In the genomic region with DNA sequence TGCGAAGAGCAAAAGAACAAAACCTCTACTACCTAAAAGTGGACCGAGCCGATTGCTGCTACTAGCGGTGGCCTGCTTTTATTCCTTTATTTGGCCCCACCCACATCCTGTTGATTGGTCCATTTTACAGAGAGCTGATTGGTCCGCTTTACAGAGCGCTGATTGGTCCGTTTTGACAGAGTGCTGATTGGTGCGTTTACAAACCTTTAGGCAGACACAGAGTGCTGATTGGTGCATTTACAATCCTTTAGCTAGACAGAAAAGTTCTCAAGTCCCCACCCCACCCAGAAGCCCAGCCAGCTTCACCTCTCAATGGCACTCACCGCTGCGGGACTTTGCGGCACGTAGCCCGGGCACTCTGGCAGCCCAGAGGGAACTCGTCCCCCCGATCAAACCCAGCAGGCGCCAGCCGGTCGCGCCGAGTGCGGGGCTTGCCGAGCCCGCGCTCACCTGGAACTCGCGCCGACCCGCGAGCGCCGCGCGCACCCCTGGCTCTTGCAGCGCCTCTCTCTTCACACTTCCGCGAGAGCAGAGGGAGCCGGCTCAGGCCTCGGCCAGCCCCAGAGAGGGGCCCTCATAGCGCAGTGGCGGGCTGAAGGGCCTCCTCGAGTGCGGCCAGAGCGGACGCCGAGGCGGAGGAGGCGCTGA, we compare ENCODE assay signal across 1 cellular context.
TF ChIP-seq lines count a peak whose summit lies in the region.

No MANE protein-coding gene starts in this region.

TF ChIP-seq in K562, 482 proteins besides CTCF, POLR2A, EP300 and RAD21 (continued from another document):
- TF ChIP-seq, protein P1, sequence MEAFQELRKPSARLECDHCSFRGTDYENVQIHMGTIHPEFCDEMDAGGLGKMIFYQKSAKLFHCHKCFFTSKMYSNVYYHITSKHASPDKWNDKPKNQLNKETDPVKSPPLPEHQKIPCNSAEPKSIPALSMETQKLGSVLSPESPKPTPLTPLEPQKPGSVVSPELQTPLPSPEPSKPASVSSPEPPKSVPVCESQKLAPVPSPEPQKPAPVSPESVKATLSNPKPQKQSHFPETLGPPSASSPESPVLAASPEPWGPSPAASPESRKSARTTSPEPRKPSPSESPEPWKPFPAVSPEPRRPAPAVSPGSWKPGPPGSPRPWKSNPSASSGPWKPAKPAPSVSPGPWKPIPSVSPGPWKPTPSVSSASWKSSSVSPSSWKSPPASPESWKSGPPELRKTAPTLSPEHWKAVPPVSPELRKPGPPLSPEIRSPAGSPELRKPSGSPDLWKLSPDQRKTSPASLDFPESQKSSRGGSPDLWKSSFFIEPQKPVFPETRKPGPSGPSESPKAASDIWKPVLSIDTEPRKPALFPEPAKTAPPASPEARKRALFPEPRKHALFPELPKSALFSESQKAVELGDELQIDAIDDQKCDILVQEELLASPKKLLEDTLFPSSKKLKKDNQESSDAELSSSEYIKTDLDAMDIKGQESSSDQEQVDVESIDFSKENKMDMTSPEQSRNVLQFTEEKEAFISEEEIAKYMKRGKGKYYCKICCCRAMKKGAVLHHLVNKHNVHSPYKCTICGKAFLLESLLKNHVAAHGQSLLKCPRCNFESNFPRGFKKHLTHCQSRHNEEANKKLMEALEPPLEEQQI (IDR thresholded peaks at IDR 0.05): no peak
- no peak for TF ChIP-seq ZNF263 (CRISPR knock-in tag; IDR thresholded peaks at IDR 0.05; ENCODE audit: borderline replicate concordance)
- TF ChIP-seq SMARCB1 (IDR thresholded peaks at IDR 0.05; ENCODE audit: insufficient read length, low read depth): no peak
- TF ChIP-seq, protein P2, sequence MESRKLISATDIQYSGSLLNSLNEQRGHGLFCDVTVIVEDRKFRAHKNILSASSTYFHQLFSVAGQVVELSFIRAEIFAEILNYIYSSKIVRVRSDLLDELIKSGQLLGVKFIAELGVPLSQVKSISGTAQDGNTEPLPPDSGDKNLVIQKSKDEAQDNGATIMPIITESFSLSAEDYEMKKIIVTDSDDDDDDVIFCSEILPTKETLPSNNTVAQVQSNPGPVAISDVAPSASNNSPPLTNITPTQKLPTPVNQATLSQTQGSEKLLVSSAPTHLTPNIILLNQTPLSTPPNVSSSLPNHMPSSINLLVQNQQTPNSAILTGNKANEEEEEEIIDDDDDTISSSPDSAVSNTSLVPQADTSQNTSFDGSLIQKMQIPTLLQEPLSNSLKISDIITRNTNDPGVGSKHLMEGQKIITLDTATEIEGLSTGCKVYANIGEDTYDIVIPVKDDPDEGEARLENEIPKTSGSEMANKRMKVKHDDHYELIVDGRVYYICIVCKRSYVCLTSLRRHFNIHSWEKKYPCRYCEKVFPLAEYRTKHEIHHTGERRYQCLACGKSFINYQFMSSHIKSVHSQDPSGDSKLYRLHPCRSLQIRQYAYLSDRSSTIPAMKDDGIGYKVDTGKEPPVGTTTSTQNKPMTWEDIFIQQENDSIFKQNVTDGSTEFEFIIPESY (CRISPR knock-in tag; IDR thresholded peaks at IDR 0.05): peak; percentile 95
- no peak for TF ChIP-seq POLR2H (tag; IDR thresholded peaks at IDR 0.05; ENCODE audit: low read depth)
- TF ChIP-seq, protein P3, sequence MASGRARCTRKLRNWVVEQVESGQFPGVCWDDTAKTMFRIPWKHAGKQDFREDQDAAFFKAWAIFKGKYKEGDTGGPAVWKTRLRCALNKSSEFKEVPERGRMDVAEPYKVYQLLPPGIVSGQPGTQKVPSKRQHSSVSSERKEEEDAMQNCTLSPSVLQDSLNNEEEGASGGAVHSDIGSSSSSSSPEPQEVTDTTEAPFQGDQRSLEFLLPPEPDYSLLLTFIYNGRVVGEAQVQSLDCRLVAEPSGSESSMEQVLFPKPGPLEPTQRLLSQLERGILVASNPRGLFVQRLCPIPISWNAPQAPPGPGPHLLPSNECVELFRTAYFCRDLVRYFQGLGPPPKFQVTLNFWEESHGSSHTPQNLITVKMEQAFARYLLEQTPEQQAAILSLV (tag; IDR thresholded peaks at IDR 0.05): no peak
- TF ChIP-seq NFYB (IDR thresholded peaks at IDR 0.05; ENCODE audit: extremely low read depth, insufficient read length): peak; percentile 73
- no peak for TF ChIP-seq NBN (IDR thresholded peaks at IDR 0.05; ENCODE audit: low read depth)
- TF ChIP-seq STAT5A (IDR thresholded peaks at IDR 0.05; ENCODE audit: borderline replicate concordance, low read length): no peak
- TF ChIP-seq MAZ (CRISPR knock-in tag; conservative IDR thresholded peaks at IDR 0.05 in 1 of 2, IDR thresholded peaks at IDR 0.05 in 1 of 2): no peak
- no peak for TF ChIP-seq SMAD3 (CRISPR knock-in tag; conservative IDR thresholded peaks at IDR 0.05)
